8 cellular contexts compared by ENCODE assay signal in genomic region chr5:150671509-150672236, GRCh38.
A peak's percentile ranks its signal among the peaks of the same experiment; 100 is the strongest.
DNase-seq lines count a peak whose midpoint lies in the region; ATAC-seq lines count a peak whose summit lies in the region.

No MANE protein-coding gene starts in this region.

- no peaks in the 10 kb centered on the region for H3K36me3 Mint-ChIP-seq in T-helper 1 cell treated with Interleukin-12 subunit alpha and Interleukin-12 subunit beta and Interleukin-4 antibody, amounts not matched to agents 30 μg/mL and 1 μg/mL, for 36 hours (ENCODE audit: low read depth)
- no peaks in the 10 kb centered on the region for H3K36me3 Mint-ChIP-seq in activated naive CD4-positive, alpha-beta T cell treated with anti-CD3 and anti-CD28 coated beads, Interleukin-2, amount 50 U/mL, for 24 hours

- no peaks in the 10 kb centered on the region for H3K9me3 Mint-ChIP-seq in T-helper 1 cell treated with Interleukin-12 subunit alpha and Interleukin-12 subunit beta and Interleukin-4 antibody, amounts not matched to agents 30 μg/mL and 1 μg/mL, for 36 hours
- H3K9me3 Mint-ChIP-seq in activated naive CD4-positive, alpha-beta T cell treated with anti-CD3 and anti-CD28 coated beads, Interleukin-2, amount 50 U/mL, for 24 hours, result no peaks in the 10 kb centered on the region

- H3K27me3 Mint-ChIP-seq in T-helper 1 cell treated with Interleukin-12 subunit alpha and Interleukin-12 subunit beta and Interleukin-4 antibody, amounts not matched to agents 30 μg/mL and 1 μg/mL, for 36 hours (ENCODE audit: low read depth), result peaks cover 24% of the 10 kb centered on the region
- peaks cover 13% of the 10 kb centered on the region for H3K27me3 Mint-ChIP-seq in activated naive CD4-positive, alpha-beta T cell treated with anti-CD3 and anti-CD28 coated beads, Interleukin-2, amount 50 U/mL, for 24 hours

- DNase-seq in T-helper 1 cell (no peak), islet precursor cell (peak; percentile 79), anterior cingulate cortex (lab: John Stamatoyannopoulos, UW) (no peak)
- peak; percentile 19 for DNase-seq in stimulated activated naive CD4-positive, alpha-beta T cell treated with Interleukin-2 at 50 U/mL for 16 hours (lab: John Stamatoyannopoulos, UW)

- no peak overlapping the region for H3K27ac Mint-ChIP-seq in T-helper 1 cell treated with Interleukin-12 subunit alpha and Interleukin-12 subunit beta and Interleukin-4 antibody, amounts not matched to agents 30 μg/mL and 1 μg/mL, for 36 hours
- H3K27ac Mint-ChIP-seq in activated naive CD4-positive, alpha-beta T cell treated with anti-CD3 and anti-CD28 coated beads, Interleukin-2, amount 50 U/mL, for 24 hours, result no peak overlapping the region

- peaks cover 3% of the 10 kb centered on the region for H3K4me1 Mint-ChIP-seq in T-helper 1 cell treated with Interleukin-12 subunit alpha and Interleukin-12 subunit beta and Interleukin-4 antibody, amounts not matched to agents 30 μg/mL and 1 μg/mL, for 36 hours (ENCODE audit: low read depth)
- peaks cover 14% of the 10 kb centered on the region for H3K4me1 Mint-ChIP-seq in activated naive CD4-positive, alpha-beta T cell treated with anti-CD3 and anti-CD28 coated beads, Interleukin-2, amount 50 U/mL, for 24 hours

- peak overlapping the region; percentile 77 for H3K4me3 Mint-ChIP-seq in T-helper 1 cell treated with Interleukin-12 subunit alpha and Interleukin-12 subunit beta and Interleukin-4 antibody, amounts not matched to agents 30 μg/mL and 1 μg/mL, for 36 hours
- H3K4me3 Mint-ChIP-seq in activated naive CD4-positive, alpha-beta T cell treated with anti-CD3 and anti-CD28 coated beads, Interleukin-2, amount 50 U/mL, for 24 hours, result peak overlapping the region; percentile 79

- ATAC-seq in GM18867 (IDR thresholded peaks at IDR 0.05; ENCODE audit: unreplicated experiment) (no peak), GM21515 (IDR thresholded peaks at IDR 0.05; ENCODE audit: unreplicated experiment) (no peak)

Comparison
In these comparisons a context has a peak if more than half of its experiments do, and no peak if none do; other contexts are left out.
1. DNase-seq: peak in islet precursor cell (single experiment) and stimulated activated naive CD4-positive, alpha-beta T cell treated with Interleukin-2 at 50 U/mL for 16 hours (single experiment); none in T-helper 1 cell (0 of 5) and anterior cingulate cortex (0 of 58).